ENCODE assay signal across 14 cellular contexts in genomic region chr4:159069922-159070321, GRCh38. TPM values are rescaled to one million over a fixed set of nuclear protein-coding genes. Genes with fewer than 3 reads are reported as not detected.
DNase-seq lines count a peak whose midpoint lies in the region; TF ChIP-seq lines count a peak whose summit lies in the region.
"Had no signal": no experiment of that assay in that cellular context is flagged by ENCODE, and none has a peak within 500 bp of the region (broad histone marks: within the 10 kb centered on the region; RNA-seq: fewer than 3 reads in every experiment).

No MANE protein-coding gene starts in this region.

- H3K36me3 ChIP-seq in skeletal muscle satellite cell (ENCODE audit: insufficient read depth, low read length) (no peaks in the 10 kb centered on the region), prostate gland (no peaks in the 10 kb centered on the region), spleen (no peaks in the 10 kb centered on the region)
- H3K36me3 ChIP-seq: heart right ventricle had no signal

- H3K4me1 ChIP-seq in skeletal muscle satellite cell (ENCODE audit: control insufficient read depth, insufficient read depth, low read length) (peaks cover 29% of the 10 kb centered on the region), prostate gland (replicated peaks) (no peaks in the 10 kb centered on the region), spleen (no peaks in the 10 kb centered on the region)

- H3K4me2 ChIP-seq in skeletal muscle satellite cell (ENCODE audit: low read length), result peak overlapping the region; percentile 64

- H3K4me3 ChIP-seq in skeletal muscle satellite cell (ENCODE audit: low read length), result peak overlapping the region; percentile 6
- H3K4me3 ChIP-seq in prostate gland, result no peak overlapping the region
- no peak overlapping the region for H3K4me3 ChIP-seq in spleen
- H3K4me3 ChIP-seq: heart right ventricle had no signal

- peak overlapping the region; percentile 58 for H3K9ac ChIP-seq in skeletal muscle satellite cell (ENCODE audit: low read depth, low read length)

- in situ Hi-C loops in G401 (cut with HindIII; ENCODE audit: low sequenced_read_pairs), result no loop called here

- intact Hi-C loops in prostate gland (cut with DNase I) (no loop called here), spleen (cut with DNase I; ENCODE audit: low total_unique reads) (no loop called here)

- TF ChIP-seq CTCF in prostate gland (IDR thresholded peaks at IDR 0.05) (no peak), spleen (IDR thresholded peaks at IDR 0.05 in 8 of 11, conservative IDR thresholded peaks at IDR 0.05 in 3 of 11) (no peak)

- DNase-seq in GM04503 (ENCODE audit: low read depth), result peak; percentile 55
- peak; percentile 7 for DNase-seq in NCI-H69 (lab: John Stamatoyannopoulos, UW)
- DNase-seq in fibroblast of gingiva (ENCODE audit: low read depth), result peak; percentile 92
- DNase-seq in prostate gland (ENCODE audit: low spot score), result no peak
- DNase-seq in G401 (ENCODE audit: low spot score), result no peak
- DNase-seq in spleen, result no peak
- DNase-seq: activated CD4-positive, alpha-beta T cell treated with anti-CD3 and anti-CD28 coated beads for 48 hours; CD8-positive, alpha-beta memory T cell; heart right ventricle; NK-92 treated with Interleukin-12 subunit alpha and Interleukin-12 subunit beta, amount 100 ng/mL, for 24 hours; posterior cingulate gyrus; SHP77 treated with DMSO at 0.1 percent for 48 hours; T1000 had no signal

- H3K27ac ChIP-seq in prostate gland (no peak overlapping the region), spleen (no peak overlapping the region)

- 21% methylated on average over 3 of the region's 3 CpGs for WGBS in prostate gland
- 65 to 77% (median 66%) methylated on average over 3 of the region's 3 CpGs for WGBS in spleen, 5 donors

- TF ChIP-seq POLR2A in prostate gland (IDR thresholded peaks at IDR 0.05) (no peak), spleen (IDR thresholded peaks at IDR 0.05) (no peak)

- no peaks in the 10 kb centered on the region for H3K27me3 ChIP-seq in skeletal muscle satellite cell (ENCODE audit: control insufficient read depth, insufficient read depth, low read length)
- no peaks in the 10 kb centered on the region for H3K27me3 ChIP-seq in prostate gland (replicated peaks; ENCODE audit: insufficient read depth)
- no peaks in the 10 kb centered on the region for H3K27me3 ChIP-seq in spleen (replicated peaks in 1 of 7)
- H3K27me3 ChIP-seq: heart right ventricle had no signal

- no peaks in the 10 kb centered on the region for H3K9me3 ChIP-seq in skeletal muscle satellite cell (replicated peaks; ENCODE audit: low read length)
- no peaks in the 10 kb centered on the region for H3K9me3 ChIP-seq in prostate gland
- no peaks in the 10 kb centered on the region for H3K9me3 ChIP-seq in spleen
- H3K9me3 ChIP-seq: heart right ventricle had no signal

RNA-seq across cellular contexts. Expression of gene RAPGEF2, which starts 33.0 kb away (rescaled TPM):
- 26.4 and 29.5 TPM in 2 replicates for total RNA-seq in skeletal muscle satellite cell (2012; rRNA removed)
- total RNA-seq in prostate gland (10 to 100 TPM; 29.2 to 29.5 TPM), spleen (100 to 1,000 TPM in 5 of 7 donors, 10 to 100 TPM in 2; 77.9 to 115 (median 105) TPM)
- 13.3 and 21.4 TPM in 2 replicates for total RNA-seq in G401 (2014; rRNA removed; shearing (Covaris generic))
- 10 to 100 TPM in 1 of 3 donors, 1 to 10 TPM in 2; 4.4 to 10.6 (median 5.2) TPM for polyA plus RNA-seq in spleen

Comparison
In these comparisons a context has a peak if more than half of its experiments do, and no peak if none do; other contexts are left out.
1. DNase-seq: peak in GM04503 (single experiment), NCI-H69 (single experiment) and fibroblast of gingiva (single experiment); none in prostate gland (single experiment), G401 (single experiment) and spleen (single experiment).